In genomic region chr7:158176561-158177173, GRCh38 we compare ENCODE assay signal across 26 cellular contexts.
"Had no signal": no experiment of that assay in that cellular context is flagged by ENCODE, and none has a peak within 500 bp of the region (broad histone marks: within the 10 kb centered on the region; RNA-seq: fewer than 3 reads in every experiment).

No MANE protein-coding gene starts in this region.

- H3K4me3 Mint-ChIP-seq: mesothelial cell of epicardium; naive B cell; natural killer cell; nephron progenitor cell; stimulated activated memory B cell treated with anti-CD40 and anti-IgM and Interleukin-4, amounts not matched to agents 10 μg/mL and 1 μg/mL and 100 μg/mL, for 72 hours; stimulated activated naive CD8-positive, alpha-beta T cell treated with anti-CD3 and anti-CD28 coated beads, Interleukin-15, amount 100 ng/mL, for 72 hours had no signal

- H3K27ac ChIP-seq: left lung, parathyroid adenoma, psoas muscle, right lobe of liver, tibial nerve, vagina had no signal

- H3K79me2 ChIP-seq: parathyroid adenoma had no signal

- H2AFZ ChIP-seq: parathyroid adenoma had no signal

- H3K27ac Mint-ChIP-seq: mesothelial cell of epicardium; natural killer cell; nephron progenitor cell; stimulated activated memory B cell treated with anti-CD40 and anti-IgM and Interleukin-4, amounts not matched to agents 10 μg/mL and 1 μg/mL and 100 μg/mL, for 72 hours; stimulated activated naive CD8-positive, alpha-beta T cell treated with anti-CD3 and anti-CD28 coated beads, Interleukin-15, amount 100 ng/mL, for 72 hours had no signal

- H3K4me1 ChIP-seq: left lung, parathyroid adenoma, psoas muscle, right lobe of liver, tibial nerve, vagina had no signal

- H3K4me3 ChIP-seq: left lung, lung, psoas muscle, right lobe of liver, smooth muscle cell, tibial nerve, vagina had no signal

- H3K27me3 ChIP-seq: left lung, right lobe of liver, tibial nerve, vagina had no signal

- H3K36me3 ChIP-seq: left lung, right lobe of liver, tibial nerve, vagina had no signal

- H3K27me3 Mint-ChIP-seq: naive B cell; stimulated activated memory B cell treated with anti-CD40 and anti-IgM and Interleukin-4, amounts not matched to agents 10 μg/mL and 1 μg/mL and 100 μg/mL, for 72 hours; stimulated activated naive CD8-positive, alpha-beta T cell treated with anti-CD3 and anti-CD28 coated beads, Interleukin-15, amount 100 ng/mL, for 72 hours had no signal

- H3K9ac ChIP-seq: parathyroid adenoma had no signal

- H3K4me1 Mint-ChIP-seq: mesothelial cell of epicardium; naive B cell; natural killer cell; nephron progenitor cell; stimulated activated memory B cell treated with anti-CD40 and anti-IgM and Interleukin-4, amounts not matched to agents 10 μg/mL and 1 μg/mL and 100 μg/mL, for 72 hours; stimulated activated naive CD8-positive, alpha-beta T cell treated with anti-CD3 and anti-CD28 coated beads, Interleukin-15, amount 100 ng/mL, for 72 hours had no signal

- H3K4me2 ChIP-seq: smooth muscle cell had no signal

- ATAC-seq: left colon; left lung; natural killer cell; psoas muscle; right lobe of liver; stimulated activated memory B cell treated with anti-CD40 and anti-IgM and Interleukin-4, amounts not matched to agents 10 μg/mL and 1 μg/mL and 100 μg/mL, for 72 hours; stimulated activated naive CD8-positive, alpha-beta T cell treated with anti-CD3 and anti-CD28 coated beads, Interleukin-15, amount 100 ng/mL, for 72 hours had no signal

- DNase-seq: head of caudate nucleus; hippocampal formation; kidney; left colon; left lung; mesendoderm; naive B cell; natural killer cell; nephron progenitor cell; nucleus accumbens; psoas muscle; right lobe of liver; stimulated activated CD4-positive, alpha-beta T cell treated with anti-CD3 and anti-CD28 coated beads, Interleukin-1b, Interleukin-23, amount 100 ng/mL, for 48 hours; stimulated activated CD4-positive, alpha-beta T cell treated with anti-CD3 and anti-CD28 coated beads, Interleukin-2, amount 100 ng/mL, for 48 hours; stimulated activated CD4-positive, alpha-beta T cell treated with anti-CD3 and anti-CD28 coated beads, Interleukin-4, amount 100 ng/mL, for 4 hours; stimulated activated CD8-positive, alpha-beta memory T cell treated with anti-CD3 and anti-CD28 coated beads, Interleukin-4, amount 100 ng/mL, for 48 hours; stimulated activated naive CD4-positive, alpha-beta T cell treated with Interleukin-2 at 50 U/mL for 16 hours; stimulated activated naive CD8-positive, alpha-beta T cell treated with anti-CD3 and anti-CD28 coated beads, Interleukin-15, amount 100 ng/mL, for 72 hours; substantia nigra had no signal

- H3K9me3 ChIP-seq: right lobe of liver, vagina had no signal

- H3K36me3 Mint-ChIP-seq: natural killer cell; stimulated activated memory B cell treated with anti-CD40 and anti-IgM and Interleukin-4, amounts not matched to agents 10 μg/mL and 1 μg/mL and 100 μg/mL, for 72 hours had no signal
